In genomic region chr16:19555186-19555937, GRCh38 we compare ENCODE assay signal across 8 cellular contexts. TPM values are rescaled to one million over a fixed set of nuclear protein-coding genes. Genes with fewer than 3 reads are reported as not detected.
DNase-seq lines count a peak whose midpoint lies in the region; ATAC-seq lines count a peak whose summit lies in the region.

Gene VPS35L (plus strand): TSS chr16:19555703. CDS start chr16:19555730, 27 bp downstream.

- peak within 1 kb of the TSS; percentile 68 for H3K27ac ChIP-seq in effector memory CD4-positive, alpha-beta T cell (ENCODE audit: insufficient read depth, low read length, poor library complexity, severe bottlenecking)

- H3K36me3 ChIP-seq in effector memory CD4-positive, alpha-beta T cell (ENCODE audit: control insufficient read depth, insufficient read depth, low read length) = peaks cover 5% of the 10 kb centered on the region

- peak; percentile 97 for DNase-seq in COLO829 (ENCODE audit: low spot score)
- peak; percentile 92 for DNase-seq in HT-29 (ENCODE audit: low spot score)
- DNase-seq in NK-92 treated with Interleukin-12 subunit alpha and Interleukin-12 subunit beta, amount 100 ng/mL, for 24 hours (lab: John Stamatoyannopoulos, UW) = peak; percentile 94
- peak; percentile 92 to 93 for DNase-seq in activated CD8-positive, alpha-beta memory T cell treated with anti-CD3 and anti-CD28 coated beads for 4 hours (ENCODE audit: low read depth in 2 of 2)
- peak; percentile 93 to 96 (median 95) for DNase-seq in effector memory CD4-positive, alpha-beta T cell
- DNase-seq in medulla oblongata (ENCODE audit: extremely low spot score) = peak; percentile 98
- peak; percentile 89 for DNase-seq in stimulated activated CD8-positive, alpha-beta memory T cell treated with anti-CD3 and anti-CD28 coated beads, Interleukin-12 subunit alpha, Interleukin-12 subunit beta, amount 100 ng/mL, for 1 hour (ENCODE audit: low read depth)

- no peaks in the 10 kb centered on the region for H3K4me1 ChIP-seq in effector memory CD4-positive, alpha-beta T cell (ENCODE audit: control insufficient read depth, insufficient read depth, low read length, poor library complexity, severe bottlenecking)

- peak; percentile 94 for ATAC-seq in GM19468 (IDR thresholded peaks at IDR 0.05; ENCODE audit: extremely low read depth, unreplicated experiment)

- peak within 1 kb of the TSS; percentile 71 for H3K4me3 ChIP-seq in effector memory CD4-positive, alpha-beta T cell (ENCODE audit: insufficient read depth, low read depth, low read length, poor library complexity, severe bottlenecking)

- no peaks in the 10 kb centered on the region for H3K9me3 ChIP-seq in effector memory CD4-positive, alpha-beta T cell (ENCODE audit: control insufficient read depth, low read length)

- no peaks in the 10 kb centered on the region for H3K27me3 ChIP-seq in effector memory CD4-positive, alpha-beta T cell (replicated peaks; ENCODE audit: control insufficient read depth, insufficient read depth, low read length, poor library complexity, severe bottlenecking)

RNA-seq across cellular contexts. Expression of gene VPS35L, which starts in this region (rescaled TPM):
- total RNA-seq in HT-29 (2014; rRNA removed; shearing (Covaris generic)) = 0.65 and 1.7 TPM in 2 replicates

Comparison
In these comparisons a context has a peak if more than half of its experiments do, and no peak if none do; other contexts are left out.
1. Peak in every context shown above with its lines: DNase-seq, ATAC-seq, H3K4me3 ChIP-seq and H3K27ac ChIP-seq.